ENCODE assay signal across 28 cellular contexts in the genomic region with DNA sequence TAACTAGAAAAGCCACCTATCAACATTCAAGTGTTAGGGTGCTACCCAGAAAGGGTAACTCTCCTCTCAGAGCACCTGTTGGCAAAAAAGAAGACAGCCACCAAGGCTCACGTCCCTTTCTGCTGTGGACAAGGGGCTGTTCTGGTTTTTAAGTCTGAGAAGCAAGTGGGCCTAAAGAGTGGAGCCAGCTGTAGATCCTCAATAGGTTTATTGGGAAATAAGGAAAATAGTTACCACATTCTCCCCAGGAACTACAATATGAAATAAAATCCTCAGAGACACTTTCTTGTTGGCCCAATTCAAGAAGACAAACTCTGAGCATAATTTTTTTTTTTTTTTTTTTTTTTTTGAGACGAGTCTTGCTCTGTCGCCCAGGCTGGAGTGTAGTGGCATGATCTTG. TPM values are rescaled to one million over a fixed set of nuclear protein-coding genes. Genes with fewer than 3 reads are reported as not detected.
A peak's percentile ranks its signal among the peaks of the same experiment; 100 is the strongest.
DNase-seq lines count a peak whose midpoint lies in the region; ATAC-seq, FAIRE-seq and TF ChIP-seq lines count a peak whose summit lies in the region.
"Had no signal": no experiment of that assay in that cellular context is flagged by ENCODE, and none has a peak within 500 bp of the region (broad histone marks: within the 10 kb centered on the region; RNA-seq: fewer than 3 reads in every experiment).

No MANE protein-coding gene starts in this region.

- H3K9me3 Mint-ChIP-seq in activated naive CD4-positive, alpha-beta T cell treated with anti-CD3 and anti-CD28 coated beads, Interleukin-2, amount 10 ng/mL, durations not matched to agents 7 days and 5 days, result no peaks in the 10 kb centered on the region
- peaks cover 0 to under 1% (median 0%) of the 10 kb centered on the region in 7 donors for H3K9me3 Mint-ChIP-seq in CD14-positive monocyte
- H3K9me3 Mint-ChIP-seq: CD8-positive, alpha-beta memory T cell had no signal

- no peak for ATAC-seq in HepG2
- ATAC-seq in right lobe of liver, result no peak
- peak; percentile 61 for ATAC-seq in left ventricle myocardium superior
- peak in 1 of 4 donors; percentile 16 for ATAC-seq in psoas muscle
- ATAC-seq: GM12878 had no signal

- no peak for TF ChIP-seq RAD21 in HepG2 (CRISPR knock-in tag; IDR thresholded peaks at IDR 0.05)

- H3K4me1 ChIP-seq in HepG2 (ENCODE audit: insufficient read depth, low read length) (peaks cover 95% of the 10 kb centered on the region), right lobe of liver (peaks cover 0 to 54% (median 5%) of the 10 kb centered on the region in 4 donors), psoas muscle (peaks cover 54% of the 10 kb centered on the region), transverse colon (peaks cover 4 to 51% (median 32%) of the 10 kb centered on the region in 4 donors)

- intact Hi-C loops in HepG2 (cut with micrococcal nuclease; ENCODE audit: unreplicated experiment), result no loop called here
- intact Hi-C loops in right lobe of liver (cut with DNase I), result no loop called here
- intact Hi-C loops in left ventricle myocardium superior (cut with micrococcal nuclease), result no loop called here
- intact Hi-C loops in psoas muscle (cut with DNase I), result no loop called here
- intact Hi-C loops in transverse colon (cut with DNase I; ENCODE audit: low total_unique reads), result no loop called here
- intact Hi-C loops in CD14-positive monocyte (cut with micrococcal nuclease), result no loop called here

- H3K4me2 ChIP-seq in HepG2 (ENCODE audit: low read depth, low read length), result peak overlapping the region; percentile 33; the same call in 1 of the 2 replicates
- H3K4me2 ChIP-seq: KMS-11 had no signal

- BruUV-seq in HepG2 (replicated peaks; lab: Mats Ljungman, UMichigan), result no TSS peak

- TF ChIP-seq CTCF in HepG2 (CRISPR knock-in tag; IDR thresholded peaks at IDR 0.05) (no peak), right lobe of liver (IDR thresholded peaks at IDR 0.05) (no peak), psoas muscle (IDR thresholded peaks at IDR 0.05) (no peak), transverse colon (IDR thresholded peaks at IDR 0.05) (no peak), CD14-positive monocyte (IDR thresholded peaks at IDR 0.05) (no peak)

- CTCF ChIA-PET in HepG2 (lab: Yijun Ruan, JAX; ENCODE audit: low intra/inter-chr PET ratio, low total read pairs), result no interaction called here
- CTCF ChIA-PET in activated naive CD4-positive, alpha-beta T cell treated with anti-CD3 and anti-CD28 coated beads, Interleukin-2, amount 10 ng/mL, durations not matched to agents 7 days and 5 days (lab: Charles Lee), result no interaction called here

- H3K27ac ChIP-seq in HepG2 (ENCODE audit: extremely low read length, insufficient read depth, low read length) (peak overlapping the region; percentile 73), right lobe of liver (peak overlapping the region in 1 of 3 donors; percentile 63), psoas muscle (peak overlapping the region; percentile 33), transverse colon (peak overlapping the region in 3 of 4 donors; percentile 22 to 52 (median 44))
- H3K27ac ChIP-seq: C4-2B, KMS-11 had no signal

- no peak overlapping the region for H3K4me3 Mint-ChIP-seq in activated naive CD4-positive, alpha-beta T cell treated with anti-CD3 and anti-CD28 coated beads, Interleukin-2, amount 10 ng/mL, durations not matched to agents 7 days and 5 days
- no peak overlapping the region for H3K4me3 Mint-ChIP-seq in CD14-positive monocyte
- H3K4me3 Mint-ChIP-seq: CD8-positive, alpha-beta memory T cell; IgD-negative memory B cell had no signal

- H3K9me3 ChIP-seq in HepG2 (ENCODE audit: low read length) (no peaks in the 10 kb centered on the region), right lobe of liver (no peaks in the 10 kb centered on the region), psoas muscle (no peaks in the 10 kb centered on the region), transverse colon (no peaks in the 10 kb centered on the region)

- TF ChIP-seq POLR2A in HepG2 (IDR thresholded peaks at IDR 0.05; ENCODE audit: insufficient read depth in 1 of 2, low read depth in 2 of 2, low read length in 2 of 2) (no peak), right lobe of liver (IDR thresholded peaks at IDR 0.05) (no peak), transverse colon (IDR thresholded peaks at IDR 0.05) (no peak)

- H2AFZ ChIP-seq in HepG2 (ENCODE audit: low read length), result no peak overlapping the region

- DNase-seq in HepG2 (ENCODE audit: low spot score), result no peak
- DNase-seq in right lobe of liver, result no peak
- no peak for DNase-seq in left ventricle myocardium superior
- no peak for DNase-seq in psoas muscle
- DNase-seq in transverse colon, result no peak
- no peak for DNase-seq in activated naive CD4-positive, alpha-beta T cell treated with anti-CD3 and anti-CD28 coated beads, Interleukin-2, amount 10 ng/mL, durations not matched to agents 7 days and 5 days
- no peak for DNase-seq in CD14-positive monocyte (ENCODE audit: low spot score)
- DNase-seq in NCI-H187 treated with DMSO at 0.1 percent for 48 hours (lab: John Stamatoyannopoulos, UW), result no peak
- DNase-seq: AML-193; CD8-positive, alpha-beta memory T cell; DMS 273 treated with DMSO at 0.1 percent for 48 hours; DMS79; EL; GDM1; NCI-H1092; NCI-H1417 treated with DMSO at 0.1 percent for 48 hours; NCI-H1694 treated with DMSO at 0.1 percent for 48 hours; NCI-H2081 treated with DMSO at 0.1 percent for 48 hours; NCI-H2171; NCI-H226; NCI-H510A; RPMI8226; SHP77 treated with DMSO at 0.1 percent for 48 hours had no signal

- no peak for FAIRE-seq in HepG2 (lab: Jason Lieb, UNC)
- FAIRE-seq: A204.1, GM12878 had no signal

- H3K27ac Mint-ChIP-seq in activated naive CD4-positive, alpha-beta T cell treated with anti-CD3 and anti-CD28 coated beads, Interleukin-2, amount 10 ng/mL, durations not matched to agents 7 days and 5 days, result no peak overlapping the region
- no peak overlapping the region for H3K27ac Mint-ChIP-seq in CD14-positive monocyte
- H3K27ac Mint-ChIP-seq: IgD-negative memory B cell had no signal

- H3K27me3 ChIP-seq in HepG2 (ENCODE audit: control insufficient read depth in 1 of 2, insufficient read depth in 2 of 2, low read length in 2 of 2) (no peaks in the 10 kb centered on the region), right lobe of liver (no peaks in the 10 kb centered on the region), psoas muscle (ENCODE audit: insufficient read depth in 3 of 3, low read length in 2 of 3) (no peaks in the 10 kb centered on the region), transverse colon (no peaks in the 10 kb centered on the region)

- H3K4me3 ChIP-seq in HepG2 (replicated peaks in 1 of 3; ENCODE audit: insufficient read depth in 1 of 3, low read depth in 2 of 3, low read length in 3 of 3) (no peak overlapping the region), right lobe of liver (no peak overlapping the region), psoas muscle (no peak overlapping the region), transverse colon (no peak overlapping the region)
- H3K4me3 ChIP-seq: GM12878 had no signal

- in situ Hi-C loops in HepG2 (cut with HindIII; ENCODE audit: extremely low pct_ligation_motif_present, low pct_unique_long_range_greater_than_20kb), result no loop called here
- in situ Hi-C loops in transverse colon (cut with MboI; ENCODE audit: low pct_ligation_motif_present in 1 of 4, low pct_unique_long_range_greater_than_20kb in 1 of 4, low sequenced_read_pairs in 3 of 4), result no loop called here

- TF ChIP-seq EP300 in HepG2 (IDR thresholded peaks at IDR 0.05; ENCODE audit: low read depth in 2 of 2, low read length in 2 of 2) (no peak), HepG2 (CRISPR knock-in tag; IDR thresholded peaks at IDR 0.05; ENCODE audit: borderline replicate concordance) (no peak), transverse colon (IDR thresholded peaks at IDR 0.05; ENCODE audit: low read depth) (no peak)

- POLR2A ChIA-PET in HepG2 (lab: Yijun Ruan, JAX), result interaction anchor here (0.6 to 4.5 kb wide), 5 partner anchors 8 to 40 kb away, joined by 3 to 115 read pairs (median 8); no protein-coding TSS in a partner anchor

- H4K20me1 ChIP-seq in HepG2 (ENCODE audit: insufficient read depth, low read length), result no peaks in the 10 kb centered on the region

- peaks cover 52% of the 10 kb centered on the region for H3K79me2 ChIP-seq in HepG2 (ENCODE audit: insufficient read depth, low read length)

- H3K36me3 Mint-ChIP-seq in activated naive CD4-positive, alpha-beta T cell treated with anti-CD3 and anti-CD28 coated beads, Interleukin-2, amount 10 ng/mL, durations not matched to agents 7 days and 5 days, result peaks cover 17% of the 10 kb centered on the region
- H3K36me3 Mint-ChIP-seq in CD14-positive monocyte, result peaks cover 0 to 4% of the 10 kb centered on the region in 2 donors

- H3K36me3 ChIP-seq in HepG2 (replicated peaks in 1 of 2; ENCODE audit: control insufficient read depth in 1 of 2, insufficient read depth in 2 of 2, low read length in 2 of 2) (peaks cover 2 to 15% of the 10 kb centered on the region in 2 experiments; a peak in 4 of 5 replicates), right lobe of liver (peaks cover 0 to 2% (median 0%) of the 10 kb centered on the region in 4 donors), psoas muscle (ENCODE audit: insufficient read depth in 1 of 2, low read depth in 1 of 2) (peaks cover 3 to 23% of the 10 kb centered on the region in 2 donors), transverse colon (no peaks in the 10 kb centered on the region)

- H3K4me1 Mint-ChIP-seq in activated naive CD4-positive, alpha-beta T cell treated with anti-CD3 and anti-CD28 coated beads, Interleukin-2, amount 10 ng/mL, durations not matched to agents 7 days and 5 days, result peaks cover 36% of the 10 kb centered on the region
- peaks cover 16% of the 10 kb centered on the region for H3K4me1 Mint-ChIP-seq in CD14-positive monocyte

- H3K9ac ChIP-seq in HepG2 (ENCODE audit: insufficient read depth, low read depth, low read length), result no peak overlapping the region
- H3K9ac ChIP-seq: KMS-11 had no signal

- WGBS in HepG2 (ENCODE audit: low lambda C conversion rate), result 97% methylated on average over 3 of the region's 3 CpGs
- WGBS in right lobe of liver (ENCODE audit: insufficient coverage, low coverage, low lambda C conversion rate, missing lambda C conversion rate), result 93% methylated on average over 3 of the region's 3 CpGs
- 69 to 82% (median 75%) methylated on average over 3 of the region's 3 CpGs for WGBS in psoas muscle, 3 donors
- WGBS in transverse colon (ENCODE audit: low coverage in 1 of 2), 2 donors, result 79 to 83% methylated on average over 2 to 3 of the region's 3 CpGs

- H3K27me3 Mint-ChIP-seq in activated naive CD4-positive, alpha-beta T cell treated with anti-CD3 and anti-CD28 coated beads, Interleukin-2, amount 10 ng/mL, durations not matched to agents 7 days and 5 days, result no peaks in the 10 kb centered on the region
- H3K27me3 Mint-ChIP-seq in CD14-positive monocyte (ENCODE audit: low read depth in 3 of 3), result peaks cover 0 to 2% (median 0%) of the 10 kb centered on the region in 3 donors
- H3K27me3 Mint-ChIP-seq: CD8-positive, alpha-beta memory T cell had no signal

RNA-seq across cellular contexts. Expression of a gene that starts 35.8 kb away (rescaled TPM):
- total RNA-seq in HepG2 (2016; rRNA removed; fragmentation: Illumina TruSeq; extraction: Trizol) (16.3 and 24.8 TPM in 2 replicates), right lobe of liver (10 to 100 TPM; 15.8 to 23.2 (median 17.8) TPM), left ventricle myocardium superior (104 TPM), psoas muscle (100 to 1,000 TPM in 1 of 4 donors, 10 to 100 TPM in 3; 41.1 to 119 (median 49.8) TPM), transverse colon (10 to 100 TPM; 67.2 to 87.6 (median 79.3) TPM)
- 24.3 and 29.3 TPM in 2 replicates for total RNA-seq in HepG2 (2016; cell fraction: cytosol; rRNA removed; fragmentation: Illumina TruSeq; extraction: Trizol; ENCODE audit: low read depth)
- 14.1 and 27.5 TPM in 2 replicates for total RNA-seq in HepG2 (2016; cell fraction: insoluble cytoplasmic fraction; rRNA removed; fragmentation: Illumina TruSeq; extraction: Trizol)
- total RNA-seq in HepG2 (2016; cell fraction: membrane; rRNA removed; fragmentation: Illumina TruSeq; extraction: Trizol), result 13.9 and 14.8 TPM in 2 replicates
- 30.1 and 36.3 TPM in 2 replicates for total RNA-seq in HepG2 (2016; cell fraction: nucleus; rRNA removed; fragmentation: Illumina TruSeq; extraction: Trizol)
- polyA plus RNA-seq in HepG2 (2011; rRNA removed) (17.8 and 23.5 TPM in 2 replicates), psoas muscle (10 to 100 TPM in 2 of 3 donors, 1 to 10 TPM in 1; 9.8 to 29.4 (median 29.0) TPM), CD14-positive monocyte (1 to 10 TPM in 1 of 2 donors, under 1 TPM in 1; 0.82 to 1.0 TPM)
- polyA plus RNA-seq in HepG2 (2011; cell fraction: cytosol; rRNA removed), result 15.1 TPM in 2 replicates
- polyA plus RNA-seq in HepG2 (2011; cell fraction: nucleus; rRNA removed), result 38.4 and 48.0 TPM in 2 replicates
- 18.0 and 20.2 TPM in 2 replicates for polyA plus RNA-seq in HepG2 (2012)
- 0.89 and 1.1 TPM in 2 replicates for polyA plus RNA-seq in HepG2 (2016; cell fraction: cytosol; fragmentation: Illumina TruSeq; extraction: Trizol; ENCODE audit: low read depth)
- polyA plus RNA-seq in HepG2 (2016; cell fraction: insoluble cytoplasmic fraction; fragmentation: Illumina TruSeq; extraction: Trizol; ENCODE audit: low read depth), result 10.0 and 13.0 TPM in 2 replicates
- 3.6 and 4.4 TPM in 2 replicates for polyA plus RNA-seq in HepG2 (2016; cell fraction: membrane; fragmentation: Illumina TruSeq; extraction: Trizol; ENCODE audit: low read depth)
- 39.1 and 41.4 TPM in 2 replicates for polyA plus RNA-seq in HepG2 (2016; cell fraction: nucleus; fragmentation: Illumina TruSeq; extraction: Trizol; ENCODE audit: insufficient read depth, low read depth)
- polyA minus RNA-seq in HepG2 (2011; rRNA and poly(A)+ RNA removed; ENCODE audit: low replicate concordance), result 0.94 and 60.0 TPM in 2 replicates
- 12.2 and 17.4 TPM in 2 replicates for polyA minus RNA-seq in HepG2 (2011; cell fraction: cytosol; rRNA and poly(A)+ RNA removed)
- 26.6 and 27.2 TPM in 2 replicates for polyA minus RNA-seq in HepG2 (2011; cell fraction: nucleus; rRNA and poly(A)+ RNA removed)
